In genomic region chr1:59144959-59145358, GRCh38 we compare ENCODE assay signal across 25 cellular contexts.
"Had no signal": no experiment of that assay in that cellular context is flagged by ENCODE, and none has a peak within 500 bp of the region (broad histone marks: within the 10 kb centered on the region; RNA-seq: fewer than 3 reads in every experiment).

No MANE protein-coding gene starts in this region.

- H3K4me3 Mint-ChIP-seq: activated CD4-positive, alpha-beta memory T cell treated with anti-CD3 and anti-CD28 coated beads, Interleukin-2, amount 10 ng/mL, durations not matched to agents 7 days and 5 days; activated CD4-positive, alpha-beta T cell treated with anti-CD3 and anti-CD28 coated beads for 36 hours; activated naive CD4-positive, alpha-beta T cell treated with anti-CD3 and anti-CD28 coated beads, Interleukin-2, amount 10 ng/mL, durations not matched to agents 7 days and 5 days; activated naive CD8-positive, alpha-beta T cell treated with anti-CD3 and anti-CD28 coated beads for 36 hours; activated T-helper 17 cell treated with anti-CD3 and anti-CD28 coated beads, Interleukin-2, amount 50 U/mL, for 72 hours had no signal

- ATAC-seq: activated CD4-positive, alpha-beta T cell treated with anti-CD3 and anti-CD28 coated beads for 36 hours; activated T-helper 17 cell treated with anti-CD3 and anti-CD28 coated beads, Interleukin-2, amount 50 U/mL, for 72 hours had no signal

- H3K27me3 Mint-ChIP-seq: activated CD4-positive, alpha-beta memory T cell treated with anti-CD3 and anti-CD28 coated beads, Interleukin-2, amount 10 ng/mL, durations not matched to agents 7 days and 5 days; activated naive CD4-positive, alpha-beta T cell treated with anti-CD3 and anti-CD28 coated beads, Interleukin-2, amount 10 ng/mL, durations not matched to agents 7 days and 5 days; activated naive CD8-positive, alpha-beta T cell treated with anti-CD3 and anti-CD28 coated beads for 36 hours; activated T-helper 17 cell treated with anti-CD3 and anti-CD28 coated beads, Interleukin-2, amount 50 U/mL, for 72 hours had no signal

- H3K36me3 ChIP-seq: adrenal gland, WERI-Rb-1 had no signal

- H3K36me3 Mint-ChIP-seq: activated naive CD4-positive, alpha-beta T cell treated with anti-CD3 and anti-CD28 coated beads, Interleukin-2, amount 10 ng/mL, durations not matched to agents 7 days and 5 days; activated naive CD8-positive, alpha-beta T cell treated with anti-CD3 and anti-CD28 coated beads for 36 hours had no signal

- H3K9me3 ChIP-seq: adrenal gland had no signal

- DNase-seq: activated CD4-positive, alpha-beta memory T cell treated with anti-CD3 and anti-CD28 coated beads, Interleukin-2, amount 10 ng/mL, durations not matched to agents 7 days and 5 days; activated CD4-positive, alpha-beta T cell treated with anti-CD3 and anti-CD28 coated beads for 36 hours; activated CD4-positive, alpha-beta T cell treated with anti-CD3 and anti-CD28 coated beads, Interleukin-2, amount 50 U/mL, for 1 hour; activated gamma-delta T cell treated with Interleukin-2 at 50 U/mL for 16 hours; activated naive CD4-positive, alpha-beta T cell treated with anti-CD3 and anti-CD28 coated beads, Interleukin-2, amount 10 ng/mL, durations not matched to agents 7 days and 5 days; activated naive CD8-positive, alpha-beta T cell treated with anti-CD3 and anti-CD28 coated beads for 36 hours; activated T-cell treated with anti-CD3 and anti-CD28 coated beads for 4 hours; activated T-cell treated with anti-CD3 and anti-CD28 coated beads, Interleukin-2, amount 50 U/mL, for 48 hours; adrenal gland; anterior cingulate cortex; cerebellar nuclear complex; KG1; NCI-H1092; NCI-H1417; NCI-H1930; NCI-H2107; NCI-H2171 treated with DMSO at 0.1 percent for 48 hours; NCI-H226; NCI-H526; NCI-H82; NK-92 treated with Interleukin-12 subunit alpha and Interleukin-12 subunit beta, amount 100 ng/mL, for 24 hours; T-helper 1 cell; WERI-Rb-1 had no signal

- H3K27ac ChIP-seq: SK-N-MC, WERI-Rb-1 had no signal

- H3K27me3 ChIP-seq: adrenal gland had no signal

- H3K4me3 ChIP-seq: adrenal gland, SK-N-MC had no signal

- H3K9me3 Mint-ChIP-seq: activated CD4-positive, alpha-beta memory T cell treated with anti-CD3 and anti-CD28 coated beads, Interleukin-2, amount 10 ng/mL, durations not matched to agents 7 days and 5 days; activated naive CD4-positive, alpha-beta T cell treated with anti-CD3 and anti-CD28 coated beads, Interleukin-2, amount 10 ng/mL, durations not matched to agents 7 days and 5 days; activated naive CD8-positive, alpha-beta T cell treated with anti-CD3 and anti-CD28 coated beads for 36 hours; activated T-helper 17 cell treated with anti-CD3 and anti-CD28 coated beads, Interleukin-2, amount 50 U/mL, for 72 hours had no signal

- H3K27ac Mint-ChIP-seq: activated CD4-positive, alpha-beta memory T cell treated with anti-CD3 and anti-CD28 coated beads, Interleukin-2, amount 10 ng/mL, durations not matched to agents 7 days and 5 days; activated CD4-positive, alpha-beta T cell treated with anti-CD3 and anti-CD28 coated beads for 36 hours; activated naive CD4-positive, alpha-beta T cell treated with anti-CD3 and anti-CD28 coated beads, Interleukin-2, amount 10 ng/mL, durations not matched to agents 7 days and 5 days; activated naive CD8-positive, alpha-beta T cell treated with anti-CD3 and anti-CD28 coated beads for 36 hours; activated T-helper 17 cell treated with anti-CD3 and anti-CD28 coated beads, Interleukin-2, amount 50 U/mL, for 72 hours had no signal
